Comparison of ENCODE assay signal across 1 cellular context in the genomic region with DNA sequence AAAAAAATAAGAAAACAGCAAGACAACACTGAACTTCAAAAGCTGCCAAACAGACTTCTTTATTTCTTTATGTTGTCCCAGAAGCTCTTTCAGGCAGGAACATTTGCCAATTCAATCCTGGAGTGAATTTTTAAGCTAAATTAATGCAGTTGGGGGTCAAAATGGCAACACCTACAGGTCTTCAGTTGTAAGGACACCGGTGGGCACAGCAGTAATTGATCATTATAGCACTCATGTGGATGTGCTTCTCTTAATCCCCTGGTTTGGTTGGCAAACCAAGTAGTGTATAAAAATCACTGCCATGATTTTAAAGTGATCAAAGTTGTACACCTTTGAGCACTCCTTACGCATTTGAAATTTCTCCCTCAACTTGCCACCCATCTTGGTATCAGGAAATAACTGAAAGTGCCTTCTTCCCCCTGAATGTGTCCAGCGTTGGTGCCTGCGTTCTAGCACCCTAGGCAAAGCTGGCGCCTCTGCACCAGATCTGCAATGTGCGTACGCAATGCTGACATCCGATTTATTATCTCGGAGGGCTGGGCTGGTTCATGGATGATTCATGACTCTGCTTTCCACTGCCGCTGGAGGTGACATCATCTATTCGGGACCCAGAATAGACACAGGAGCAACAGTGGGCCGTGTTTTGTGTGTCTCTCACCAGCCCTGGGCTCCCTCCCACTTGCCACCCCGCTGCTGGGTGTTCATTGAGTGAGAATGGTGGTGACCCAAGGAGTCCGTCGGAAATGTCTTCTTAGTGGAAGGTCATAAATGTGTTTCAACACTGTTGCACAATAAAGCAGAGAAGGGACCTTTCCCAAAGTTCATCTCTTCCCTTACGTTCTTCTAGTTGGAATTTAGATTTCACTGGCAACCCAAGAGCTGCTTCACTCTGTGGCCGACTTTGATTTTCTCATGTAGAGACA.
TF ChIP-seq lines count a peak whose summit lies in the region.

No MANE protein-coding gene starts in this region.

TF ChIP-seq in K562, 482 proteins besides CTCF, POLR2A, EP300 and RAD21 (continued from another document and continues in another):
- TF ChIP-seq, protein P1, sequence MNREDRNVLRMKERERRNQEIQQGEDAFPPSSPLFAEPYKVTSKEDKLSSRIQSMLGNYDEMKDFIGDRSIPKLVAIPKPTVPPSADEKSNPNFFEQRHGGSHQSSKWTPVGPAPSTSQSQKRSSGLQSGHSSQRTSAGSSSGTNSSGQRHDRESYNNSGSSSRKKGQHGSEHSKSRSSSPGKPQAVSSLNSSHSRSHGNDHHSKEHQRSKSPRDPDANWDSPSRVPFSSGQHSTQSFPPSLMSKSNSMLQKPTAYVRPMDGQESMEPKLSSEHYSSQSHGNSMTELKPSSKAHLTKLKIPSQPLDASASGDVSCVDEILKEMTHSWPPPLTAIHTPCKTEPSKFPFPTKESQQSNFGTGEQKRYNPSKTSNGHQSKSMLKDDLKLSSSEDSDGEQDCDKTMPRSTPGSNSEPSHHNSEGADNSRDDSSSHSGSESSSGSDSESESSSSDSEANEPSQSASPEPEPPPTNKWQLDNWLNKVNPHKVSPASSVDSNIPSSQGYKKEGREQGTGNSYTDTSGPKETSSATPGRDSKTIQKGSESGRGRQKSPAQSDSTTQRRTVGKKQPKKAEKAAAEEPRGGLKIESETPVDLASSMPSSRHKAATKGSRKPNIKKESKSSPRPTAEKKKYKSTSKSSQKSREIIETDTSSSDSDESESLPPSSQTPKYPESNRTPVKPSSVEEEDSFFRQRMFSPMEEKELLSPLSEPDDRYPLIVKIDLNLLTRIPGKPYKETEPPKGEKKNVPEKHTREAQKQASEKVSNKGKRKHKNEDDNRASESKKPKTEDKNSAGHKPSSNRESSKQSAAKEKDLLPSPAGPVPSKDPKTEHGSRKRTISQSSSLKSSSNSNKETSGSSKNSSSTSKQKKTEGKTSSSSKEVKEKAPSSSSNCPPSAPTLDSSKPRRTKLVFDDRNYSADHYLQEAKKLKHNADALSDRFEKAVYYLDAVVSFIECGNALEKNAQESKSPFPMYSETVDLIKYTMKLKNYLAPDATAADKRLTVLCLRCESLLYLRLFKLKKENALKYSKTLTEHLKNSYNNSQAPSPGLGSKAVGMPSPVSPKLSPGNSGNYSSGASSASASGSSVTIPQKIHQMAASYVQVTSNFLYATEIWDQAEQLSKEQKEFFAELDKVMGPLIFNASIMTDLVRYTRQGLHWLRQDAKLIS (CRISPR knock-in tag; IDR thresholded peaks at IDR 0.05) = no peak
- TF ChIP-seq ZNF561 (CRISPR knock-in tag; conservative IDR thresholded peaks at IDR 0.05) (no peak), NR2C2 (CRISPR knock-in tag; IDR thresholded peaks at IDR 0.05) (no peak), NR2C2 (tag; IDR thresholded peaks at IDR 0.05) (peak; percentile 65; the same call in 1 of the 2 replicates), ZNF324 (CRISPR knock-in tag; IDR thresholded peaks at IDR 0.05) (no peak), CBFB (CRISPR knock-in tag; IDR thresholded peaks at IDR 0.05) (no peak), ARID3B (CRISPR knock-in tag; IDR thresholded peaks at IDR 0.05; ENCODE audit: borderline replicate concordance) (no peak), ZNF717 (CRISPR knock-in tag; IDR thresholded peaks at IDR 0.05) (no peak), PKNOX1 (IDR thresholded peaks at IDR 0.05) (peak; percentile 92), ZBTB1 (CRISPR knock-in tag; IDR thresholded peaks at IDR 0.05; ENCODE audit: borderline replicate concordance, low read depth) (no peak), CCAR2 (IDR thresholded peaks at IDR 0.05; ENCODE audit: low read depth, low read length) (no peak), HDGF (IDR thresholded peaks at IDR 0.05) (no peak), ZNF511 (CRISPR knock-in tag; IDR thresholded peaks at IDR 0.05) (no peak), NFE2 (IDR thresholded peaks at IDR 0.05; ENCODE audit: low read depth) (peak; percentile 64), SUPT5H (IDR thresholded peaks at IDR 0.05) (no peak), DIDO1 (tag; IDR thresholded peaks at IDR 0.05; ENCODE audit: low read depth) (no peak), BHLHE40 (IDR thresholded peaks at IDR 0.05; ENCODE audit: low read length) (no peak), CREBBP (IDR thresholded peaks at IDR 0.05; ENCODE audit: low read depth, low read length) (no peak), EGR1 (conservative IDR thresholded peaks at IDR 0.05) (no peak), NONO (IDR thresholded peaks at IDR 0.05; ENCODE audit: low read depth in 2 of 2, low read length in 1 of 2) (no peak), SMAD4 (CRISPR knock-in tag; conservative IDR thresholded peaks at IDR 0.05) (no peak), TEAD2 (tag; IDR thresholded peaks at IDR 0.05) (no peak), ZBTB17 (CRISPR knock-in tag; IDR thresholded peaks at IDR 0.05) (no peak), MTA3 (IDR thresholded peaks at IDR 0.05; ENCODE audit: borderline replicate concordance) (0 out of 2 replicates have a peak, but pooled peaks have one; percentile 44), RBM25 (IDR thresholded peaks at IDR 0.05; ENCODE audit: low read depth, low read length, severe bottlenecking) (no peak), FUS (optimal IDR thresholded peaks at IDR 0.05; ENCODE audit: low read depth, low read length) (no peak), MCM7 (IDR thresholded peaks at IDR 0.05) (no peak), CTCFL (IDR thresholded peaks at IDR 0.05; ENCODE audit: borderline replicate concordance, insufficient read depth, low read depth, low read length, poor library complexity, severe bottlenecking) (no peak), BRCA1 (IDR thresholded peaks at IDR 0.05) (no peak), BRCA1 (CRISPR knock-in tag; IDR thresholded peaks at IDR 0.05) (no peak), NBN (IDR thresholded peaks at IDR 0.05; ENCODE audit: low read depth) (no peak)
- TF ChIP-seq, protein P2, sequence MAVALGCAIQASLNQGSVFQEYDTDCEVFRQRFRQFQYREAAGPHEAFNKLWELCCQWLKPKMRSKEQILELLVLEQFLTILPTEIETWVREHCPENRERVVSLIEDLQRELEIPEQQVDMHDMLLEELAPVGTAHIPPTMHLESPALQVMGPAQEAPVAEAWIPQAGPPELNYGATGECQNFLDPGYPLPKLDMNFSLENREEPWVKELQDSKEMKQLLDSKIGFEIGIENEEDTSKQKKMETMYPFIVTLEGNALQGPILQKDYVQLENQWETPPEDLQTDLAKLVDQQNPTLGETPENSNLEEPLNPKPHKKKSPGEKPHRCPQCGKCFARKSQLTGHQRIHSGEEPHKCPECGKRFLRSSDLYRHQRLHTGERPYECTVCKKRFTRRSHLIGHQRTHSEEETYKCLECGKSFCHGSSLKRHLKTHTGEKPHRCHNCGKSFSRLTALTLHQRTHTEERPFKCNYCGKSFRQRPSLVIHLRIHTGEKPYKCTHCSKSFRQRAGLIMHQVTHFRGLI (CRISPR knock-in tag; IDR thresholded peaks at IDR 0.05) = no peak
- TF ChIP-seq, protein P3, sequence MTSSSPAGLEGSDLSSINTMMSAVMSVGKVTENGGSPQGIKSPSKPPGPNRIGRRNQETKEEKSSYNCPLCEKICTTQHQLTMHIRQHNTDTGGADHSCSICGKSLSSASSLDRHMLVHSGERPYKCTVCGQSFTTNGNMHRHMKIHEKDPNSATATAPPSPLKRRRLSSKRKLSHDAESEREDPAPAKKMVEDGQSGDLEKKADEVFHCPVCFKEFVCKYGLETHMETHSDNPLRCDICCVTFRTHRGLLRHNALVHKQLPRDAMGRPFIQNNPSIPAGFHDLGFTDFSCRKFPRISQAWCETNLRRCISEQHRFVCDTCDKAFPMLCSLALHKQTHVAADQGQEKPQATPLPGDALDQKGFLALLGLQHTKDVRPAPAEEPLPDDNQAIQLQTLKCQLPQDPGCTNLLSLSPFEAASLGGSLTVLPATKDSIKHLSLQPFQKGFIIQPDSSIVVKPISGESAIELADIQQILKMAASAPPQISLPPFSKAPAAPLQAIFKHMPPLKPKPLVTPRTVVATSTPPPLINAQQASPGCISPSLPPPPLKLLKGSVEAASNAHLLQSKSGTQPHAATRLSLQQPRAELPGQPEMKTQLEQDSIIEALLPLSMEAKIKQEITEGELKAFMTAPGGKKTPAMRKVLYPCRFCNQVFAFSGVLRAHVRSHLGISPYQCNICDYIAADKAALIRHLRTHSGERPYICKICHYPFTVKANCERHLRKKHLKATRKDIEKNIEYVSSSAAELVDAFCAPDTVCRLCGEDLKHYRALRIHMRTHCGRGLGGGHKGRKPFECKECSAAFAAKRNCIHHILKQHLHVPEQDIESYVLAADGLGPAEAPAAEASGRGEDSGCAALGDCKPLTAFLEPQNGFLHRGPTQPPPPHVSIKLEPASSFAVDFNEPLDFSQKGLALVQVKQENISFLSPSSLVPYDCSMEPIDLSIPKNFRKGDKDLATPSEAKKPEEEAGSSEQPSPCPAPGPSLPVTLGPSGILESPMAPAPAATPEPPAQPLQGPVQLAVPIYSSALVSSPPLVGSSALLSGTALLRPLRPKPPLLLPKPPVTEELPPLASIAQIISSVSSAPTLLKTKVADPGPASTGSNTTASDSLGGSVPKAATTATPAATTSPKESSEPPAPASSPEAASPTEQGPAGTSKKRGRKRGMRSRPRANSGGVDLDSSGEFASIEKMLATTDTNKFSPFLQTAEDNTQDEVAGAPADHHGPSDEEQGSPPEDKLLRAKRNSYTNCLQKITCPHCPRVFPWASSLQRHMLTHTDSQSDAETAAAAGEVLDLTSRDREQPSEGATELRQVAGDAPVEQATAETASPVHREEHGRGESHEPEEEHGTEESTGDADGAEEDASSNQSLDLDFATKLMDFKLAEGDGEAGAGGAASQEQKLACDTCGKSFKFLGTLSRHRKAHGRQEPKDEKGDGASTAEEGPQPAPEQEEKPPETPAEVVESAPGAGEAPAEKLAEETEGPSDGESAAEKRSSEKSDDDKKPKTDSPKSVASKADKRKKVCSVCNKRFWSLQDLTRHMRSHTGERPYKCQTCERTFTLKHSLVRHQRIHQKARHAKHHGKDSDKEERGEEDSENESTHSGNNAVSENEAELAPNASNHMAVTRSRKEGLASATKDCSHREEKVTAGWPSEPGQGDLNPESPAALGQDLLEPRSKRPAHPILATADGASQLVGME (CRISPR knock-in tag; IDR thresholded peaks at IDR 0.05) = no peak
- TF ChIP-seq, protein P4, sequence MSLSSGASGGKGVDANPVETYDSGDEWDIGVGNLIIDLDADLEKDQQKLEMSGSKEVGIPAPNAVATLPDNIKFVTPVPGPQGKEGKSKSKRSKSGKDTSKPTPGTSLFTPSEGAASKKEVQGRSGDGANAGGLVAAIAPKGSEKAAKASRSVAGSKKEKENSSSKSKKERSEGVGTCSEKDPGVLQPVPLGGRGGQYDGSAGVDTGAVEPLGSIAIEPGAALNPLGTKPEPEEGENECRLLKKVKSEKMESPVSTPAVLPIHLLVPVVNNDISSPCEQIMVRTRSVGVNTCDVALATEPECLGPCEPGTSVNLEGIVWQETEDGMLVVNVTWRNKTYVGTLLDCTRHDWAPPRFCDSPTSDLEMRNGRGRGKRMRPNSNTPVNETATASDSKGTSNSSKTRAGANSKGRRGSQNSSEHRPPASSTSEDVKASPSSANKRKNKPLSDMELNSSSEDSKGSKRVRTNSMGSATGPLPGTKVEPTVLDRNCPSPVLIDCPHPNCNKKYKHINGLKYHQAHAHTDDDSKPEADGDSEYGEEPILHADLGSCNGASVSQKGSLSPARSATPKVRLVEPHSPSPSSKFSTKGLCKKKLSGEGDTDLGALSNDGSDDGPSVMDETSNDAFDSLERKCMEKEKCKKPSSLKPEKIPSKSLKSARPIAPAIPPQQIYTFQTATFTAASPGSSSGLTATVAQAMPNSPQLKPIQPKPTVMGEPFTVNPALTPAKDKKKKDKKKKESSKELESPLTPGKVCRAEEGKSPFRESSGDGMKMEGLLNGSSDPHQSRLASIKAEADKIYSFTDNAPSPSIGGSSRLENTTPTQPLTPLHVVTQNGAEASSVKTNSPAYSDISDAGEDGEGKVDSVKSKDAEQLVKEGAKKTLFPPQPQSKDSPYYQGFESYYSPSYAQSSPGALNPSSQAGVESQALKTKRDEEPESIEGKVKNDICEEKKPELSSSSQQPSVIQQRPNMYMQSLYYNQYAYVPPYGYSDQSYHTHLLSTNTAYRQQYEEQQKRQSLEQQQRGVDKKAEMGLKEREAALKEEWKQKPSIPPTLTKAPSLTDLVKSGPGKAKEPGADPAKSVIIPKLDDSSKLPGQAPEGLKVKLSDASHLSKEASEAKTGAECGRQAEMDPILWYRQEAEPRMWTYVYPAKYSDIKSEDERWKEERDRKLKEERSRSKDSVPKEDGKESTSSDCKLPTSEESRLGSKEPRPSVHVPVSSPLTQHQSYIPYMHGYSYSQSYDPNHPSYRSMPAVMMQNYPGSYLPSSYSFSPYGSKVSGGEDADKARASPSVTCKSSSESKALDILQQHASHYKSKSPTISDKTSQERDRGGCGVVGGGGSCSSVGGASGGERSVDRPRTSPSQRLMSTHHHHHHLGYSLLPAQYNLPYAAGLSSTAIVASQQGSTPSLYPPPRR (CRISPR knock-in tag; IDR thresholded peaks at IDR 0.05; ENCODE audit: borderline replicate concordance) = no peak
